15 cellular contexts compared by ENCODE assay signal in genomic region chr6:54254886-54255285, GRCh38. TPM values are rescaled to one million over a fixed set of nuclear protein-coding genes. Genes with fewer than 3 reads are reported as not detected.
DNase-seq lines count a peak whose midpoint lies in the region; ATAC-seq and TF ChIP-seq lines count a peak whose summit lies in the region.
"Had no signal": no experiment of that assay in that cellular context is flagged by ENCODE, and none has a peak within 500 bp of the region (broad histone marks: within the 10 kb centered on the region; RNA-seq: fewer than 3 reads in every experiment).

No MANE protein-coding gene starts in this region.

- no peak overlapping the region for H3K27ac Mint-ChIP-seq in MCF 10A (ENCODE audit: low read depth, unreplicated experiment)
- H3K27ac Mint-ChIP-seq: CD4-positive, CD25-positive, alpha-beta regulatory T cell; HFFc6 had no signal

- no peak for DNase-seq in mammary epithelial cell
- no peak for DNase-seq in MCF 10A (ENCODE audit: unreplicated experiment)
- peak; percentile 13 for DNase-seq in dermis blood vessel endothelial cell
- DNase-seq in left ventricle myocardium inferior = no peak
- DNase-seq in T-helper 1 cell = no peak
- DNase-seq: 8988T; CD4-positive, CD25-positive, alpha-beta regulatory T cell; DMS53; HCEC 1CT; HFFc6 had no signal

- CTCF ChIA-PET in mammary epithelial cell (lab: Charles Lee; ENCODE audit: low non-redundant PET) (no interaction called here), MCF 10A (lab: Yijun Ruan, JAX) (interaction anchor here (1.5 to 2.6 kb wide), 2 partner anchors 10 to 13 kb away, joined by 5 to 8 read pairs; no protein-coding TSS in a partner anchor)

- H3K4me3 Mint-ChIP-seq in MCF 10A (ENCODE audit: unreplicated experiment) = no peak overlapping the region
- H3K4me3 Mint-ChIP-seq: CD4-positive, CD25-positive, alpha-beta regulatory T cell; HFFc6 had no signal

- H3K4me1 Mint-ChIP-seq in MCF 10A (ENCODE audit: insufficient read depth, unreplicated experiment) = no peaks in the 10 kb centered on the region
- H3K4me1 Mint-ChIP-seq: CD4-positive, CD25-positive, alpha-beta regulatory T cell had no signal

- H3K79me2 ChIP-seq in mammary epithelial cell (ENCODE audit: insufficient read depth, low read length) = no peaks in the 10 kb centered on the region

- in situ Hi-C loops in mammary epithelial cell (cut with MboI; ENCODE audit: low sequenced_read_pairs in 2 of 2) = loop anchor here in 1 of 2 donors (25.0 kb wide), 1 partner anchor 268 kb away; no protein-coding TSS in a partner anchor

- no peak overlapping the region for H3K4me2 ChIP-seq in mammary epithelial cell (ENCODE audit: insufficient read depth, low read depth, low read length)
- H3K4me2 ChIP-seq: BLaER1 treated with 17β-estradiol and CSF1 and Interleukin-3, amounts not matched to agents 10 nM and 100 nM had no signal

- H3K27ac ChIP-seq in mammary epithelial cell (ENCODE audit: insufficient read depth, low read depth, low read length) (no peak overlapping the region), left ventricle myocardium inferior (replicated peaks) (peak overlapping the region; percentile 74), skeletal muscle tissue (ENCODE audit: low read depth, low read length) (peak overlapping the region; percentile 78)
- H3K27ac ChIP-seq: BLaER1 treated with 17β-estradiol and CSF1 and Interleukin-3, amounts not matched to agents 10 nM and 100 nM; HL-60 had no signal

- H3K9me3 Mint-ChIP-seq in MCF 10A (ENCODE audit: unreplicated experiment) = no peaks in the 10 kb centered on the region
- H3K9me3 Mint-ChIP-seq: HFFc6 had no signal

- no peaks in the 10 kb centered on the region for H3K27me3 ChIP-seq in mammary epithelial cell (ENCODE audit: insufficient read depth, low read length)
- H3K27me3 ChIP-seq in left ventricle myocardium inferior (ENCODE audit: low read depth) = no peaks in the 10 kb centered on the region
- no peaks in the 10 kb centered on the region for H3K27me3 ChIP-seq in skeletal muscle tissue (ENCODE audit: control insufficient read depth in 3 of 3, insufficient read depth in 3 of 3, low read length in 3 of 3)
- H3K27me3 ChIP-seq: BLaER1 treated with 17β-estradiol and CSF1 and Interleukin-3, amounts not matched to agents 10 nM and 100 nM had no signal

- H3K4me1 ChIP-seq in mammary epithelial cell (ENCODE audit: insufficient read depth, low read length) = no peaks in the 10 kb centered on the region
- H3K4me1 ChIP-seq in left ventricle myocardium inferior = peaks cover 40% of the 10 kb centered on the region
- H3K4me1 ChIP-seq in skeletal muscle tissue (ENCODE audit: control insufficient read depth in 3 of 3, insufficient read depth in 3 of 3, low read length in 3 of 3) = peaks cover 8 to 17% (median 14%) of the 10 kb centered on the region in 3 donors
- H3K4me1 ChIP-seq: BLaER1 treated with 17β-estradiol and CSF1 and Interleukin-3, amounts not matched to agents 10 nM and 100 nM had no signal

- ATAC-seq in HG02610 (IDR thresholded peaks at IDR 0.05; ENCODE audit: unreplicated experiment) = no peak

- no peak overlapping the region for H3K4me3 ChIP-seq in mammary epithelial cell (replicated peaks in 1 of 3; ENCODE audit: insufficient read depth in 1 of 3, low read depth in 2 of 3, low read length in 3 of 3)
- H3K4me3 ChIP-seq in left ventricle myocardium inferior = no peak overlapping the region
- no peak overlapping the region for H3K4me3 ChIP-seq in skeletal muscle tissue (ENCODE audit: low read length in 3 of 3)
- H3K4me3 ChIP-seq: BLaER1 treated with 17β-estradiol and CSF1 and Interleukin-3, amounts not matched to agents 10 nM and 100 nM had no signal

- peak overlapping the region; percentile 49 for H2AFZ ChIP-seq in mammary epithelial cell (ENCODE audit: low read depth, low read length)

- dilution Hi-C loops in mammary epithelial cell (cut with HindIII; ENCODE audit: low sequenced_read_pairs) = no loop called here

- no peaks in the 10 kb centered on the region for H4K20me1 ChIP-seq in mammary epithelial cell (ENCODE audit: insufficient read depth, low read length)
- H4K20me1 ChIP-seq: BLaER1 treated with 17β-estradiol and CSF1 and Interleukin-3, amounts not matched to agents 10 nM and 100 nM had no signal

- TF ChIP-seq CTCF in mammary epithelial cell (conservative IDR thresholded peaks at IDR 0.05 in 1 of 2, IDR thresholded peaks at IDR 0.05 in 1 of 2; ENCODE audit: extremely low read depth in 1 of 2, insufficient read depth in 1 of 2, low read depth in 1 of 2, low read length in 2 of 2) (no peak), MCF 10A (IDR thresholded peaks at IDR 0.05; ENCODE audit: unreplicated experiment) (no peak), left ventricle myocardium inferior (IDR thresholded peaks at IDR 0.05; ENCODE audit: borderline replicate concordance) (no peak)

- no TSS peak for BruUV-seq in mammary epithelial cell (replicated peaks; lab: Mats Ljungman, UMichigan)
- no TSS peak for BruUV-seq in MCF 10A (replicated peaks; lab: Mats Ljungman, UMichigan)

- no peaks in the 10 kb centered on the region for H3K9me3 ChIP-seq in mammary epithelial cell (replicated peaks; ENCODE audit: insufficient read depth, low read length)
- no peaks in the 10 kb centered on the region for H3K9me3 ChIP-seq in left ventricle myocardium inferior (replicated peaks)
- H3K9me3 ChIP-seq in skeletal muscle tissue (ENCODE audit: control insufficient read depth in 3 of 3, low read length in 3 of 3) = no peaks in the 10 kb centered on the region
- H3K9me3 ChIP-seq: BLaER1 treated with 17β-estradiol and CSF1 and Interleukin-3, amounts not matched to agents 10 nM and 100 nM had no signal

- no peaks in the 10 kb centered on the region for H3K27me3 Mint-ChIP-seq in MCF 10A (ENCODE audit: insufficient read depth, unreplicated experiment)
- H3K27me3 Mint-ChIP-seq: CD4-positive, CD25-positive, alpha-beta regulatory T cell had no signal

- intact Hi-C loops in mammary epithelial cell (cut with micrococcal nuclease) (no loop called here), MCF 10A (cut with micrococcal nuclease) (no loop called here), left ventricle myocardium inferior (cut with micrococcal nuclease) (no loop called here)

- POLR2A ChIA-PET in MCF 10A (lab: Yijun Ruan, JAX) = no interaction called here

- WGBS in mammary epithelial cell (ENCODE audit: low coverage, missing lambda C conversion rate) = 93% methylated on average over 2 of the region's 2 CpGs

- no peaks in the 10 kb centered on the region for H3K36me3 ChIP-seq in mammary epithelial cell (ENCODE audit: insufficient read depth, low read length)
- no peaks in the 10 kb centered on the region for H3K36me3 ChIP-seq in left ventricle myocardium inferior
- no peaks in the 10 kb centered on the region for H3K36me3 ChIP-seq in skeletal muscle tissue (ENCODE audit: control insufficient read depth in 3 of 3, insufficient read depth in 3 of 3, low read length in 3 of 3)
- H3K36me3 ChIP-seq: BLaER1 treated with 17β-estradiol and CSF1 and Interleukin-3, amounts not matched to agents 10 nM and 100 nM had no signal

- H3K9ac ChIP-seq in mammary epithelial cell (ENCODE audit: insufficient read depth, low read length) = no peak overlapping the region
- H3K9ac ChIP-seq in skeletal muscle tissue (ENCODE audit: low read depth in 1 of 3, low read length in 3 of 3) = peak overlapping the region in 1 of 3 donors; percentile 68
- H3K9ac ChIP-seq: BLaER1 treated with 17β-estradiol and CSF1 and Interleukin-3, amounts not matched to agents 10 nM and 100 nM had no signal

- no peaks in the 10 kb centered on the region for H3K36me3 Mint-ChIP-seq in MCF 10A (ENCODE audit: insufficient read depth, unreplicated experiment)
- H3K36me3 Mint-ChIP-seq: CD4-positive, CD25-positive, alpha-beta regulatory T cell had no signal

RNA-seq across cellular contexts. Expression of gene TINAG, which starts 53.4 kb away (rescaled TPM):
- total RNA-seq in mammary epithelial cell = not detected
- not detected for polyA plus RNA-seq in mammary epithelial cell
- polyA minus RNA-seq in mammary epithelial cell = not detected
- total RNA-seq in MCF 10A (2022) = not detected in 2 replicates
- total RNA-seq in dermis blood vessel endothelial cell = not detected in 2 replicates
- 0.41 TPM for total RNA-seq in left ventricle myocardium inferior
- total RNA-seq in skeletal muscle tissue = 0.52 TPM
- total RNA-seq: CD4-positive, CD25-positive, alpha-beta regulatory T cell; H1; HFFc6 had no signal
- polyA plus RNA-seq: CD4-positive, CD25-positive, alpha-beta regulatory T cell; H1 had no signal
